13 cellular contexts compared by ENCODE assay signal in the genomic region with DNA sequence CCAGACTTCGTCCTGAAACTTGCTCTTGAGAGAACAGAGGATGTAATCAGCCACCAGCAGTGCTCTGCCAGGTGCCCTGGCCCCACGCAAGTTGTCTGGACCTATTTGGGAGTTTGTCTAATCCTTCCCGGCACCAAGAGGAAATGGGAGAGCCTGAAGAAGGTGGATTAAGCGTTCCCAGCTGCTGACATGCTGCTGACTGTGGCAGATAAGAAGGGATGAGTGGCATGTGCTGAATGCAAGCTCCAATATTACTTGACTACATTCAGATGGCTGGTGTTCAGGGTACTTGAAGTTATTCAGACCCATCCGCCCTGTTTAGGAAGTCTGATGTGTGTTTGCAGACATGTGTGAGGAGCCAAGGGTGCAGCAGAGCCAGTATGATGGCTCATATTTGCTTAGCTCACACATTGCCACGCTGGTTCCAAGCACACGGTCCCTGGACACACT.
DNase-seq lines count a peak whose midpoint lies in the region; ATAC-seq, FAIRE-seq and TF ChIP-seq lines count a peak whose summit lies in the region.
"Had no signal": no experiment of that assay in that cellular context is flagged by ENCODE, and none has a peak within 500 bp of the region (broad histone marks: within the 10 kb centered on the region; RNA-seq: fewer than 3 reads in every experiment).

No MANE protein-coding gene starts in this region.

- intact Hi-C loops in endothelial cell of umbilical vein (cut with micrococcal nuclease) = no loop called here
- intact Hi-C loops in ascending aorta (cut with DNase I) = no loop called here

- TF ChIP-seq POLR2A in endothelial cell of umbilical vein (IDR thresholded peaks at IDR 0.05; ENCODE audit: low read depth, low read length) = no peak

- CTCF ChIA-PET in endothelial cell of umbilical vein (lab: Charles Lee) = no interaction called here

- dilution Hi-C loops in endothelial cell of umbilical vein (cut with MboI; ENCODE audit: extremely low pct_ligation_motif_present, low sequenced_read_pairs) = no loop called here

- no peak for TF ChIP-seq CTCF in endothelial cell of umbilical vein (IDR thresholded peaks at IDR 0.05; ENCODE audit: extremely low read depth in 1 of 2, insufficient read depth in 1 of 2, low read depth in 1 of 2, low read length in 2 of 2)
- TF ChIP-seq CTCF in ascending aorta (IDR thresholded peaks at IDR 0.05) = no peak

- H3K9me3 ChIP-seq in endothelial cell of umbilical vein (replicated peaks; ENCODE audit: control insufficient read depth, insufficient read depth, low read length) = no peaks in the 10 kb centered on the region
- H3K9me3 ChIP-seq in mesodermal cell (ENCODE audit: control insufficient read depth, low read length) = no peaks in the 10 kb centered on the region
- H3K9me3 ChIP-seq in ascending aorta = no peaks in the 10 kb centered on the region

- no peaks in the 10 kb centered on the region for H4K20me1 ChIP-seq in endothelial cell of umbilical vein (replicated peaks; ENCODE audit: control insufficient read depth, extremely low read depth, insufficient read depth, low read length)

- no peak overlapping the region for H2AFZ ChIP-seq in endothelial cell of umbilical vein (ENCODE audit: low read depth, low read length)

- no peak overlapping the region for H3K4me2 ChIP-seq in endothelial cell of umbilical vein (ENCODE audit: insufficient read depth, low read length)

- WGBS in mesodermal cell (ENCODE audit: insufficient coverage in 2 of 2), 2 experiments = 66 to 85% methylated on average over 3 to 4 of the region's 7 CpGs

- no peaks in the 10 kb centered on the region for H3K36me3 ChIP-seq in endothelial cell of umbilical vein (ENCODE audit: control insufficient read depth in 2 of 2, extremely low read depth in 1 of 2, insufficient read depth in 2 of 2, low read length in 2 of 2)
- no peaks in the 10 kb centered on the region for H3K36me3 ChIP-seq in mesodermal cell (ENCODE audit: control insufficient read depth, insufficient read depth, low read length)
- no peaks in the 10 kb centered on the region for H3K36me3 ChIP-seq in ascending aorta

- FAIRE-seq in endothelial cell of umbilical vein (lab: Jason Lieb, UNC) = no peak
- FAIRE-seq: GM19239 had no signal

- peaks cover 0 to 2% of the 10 kb centered on the region in 2 experiments for H3K27me3 ChIP-seq in endothelial cell of umbilical vein (ENCODE audit: control insufficient read depth in 2 of 2, insufficient read depth in 2 of 2, low read length in 2 of 2)
- no peaks in the 10 kb centered on the region for H3K27me3 ChIP-seq in ascending aorta

- DNase-seq in D341Med (ENCODE audit: low spot score) = peak; percentile 50
- DNase-seq in NCI-H69 (lab: John Stamatoyannopoulos, UW) = peak; percentile 44
- peak; percentile 51 for DNase-seq in endothelial cell of umbilical vein (ENCODE audit: low read depth, low spot score)
- DNase-seq in ascending aorta (ENCODE audit: low spot score in 2 of 2) = no peak
- no peak for DNase-seq in HK-2 (ENCODE audit: unreplicated experiment)
- no peak for DNase-seq in NCI-H2227 treated with DMSO at 0.1 percent for 48 hours (lab: John Stamatoyannopoulos, UW)
- DNase-seq: activated CD4-positive, alpha-beta T cell treated with anti-CD3 and anti-CD28 coated beads for 1 hour; activated T-cell treated with anti-CD3 and anti-CD28 coated beads, Interleukin-2, amount 50 U/mL, for 1 hour; anterior cingulate cortex; head of caudate nucleus had no signal

- POLR2A ChIA-PET in endothelial cell of umbilical vein (lab: Charles Lee) = no interaction called here

- H3K4me3 ChIP-seq in endothelial cell of umbilical vein (replicated peaks in 1 of 3; ENCODE audit: insufficient read depth in 1 of 3, low read depth in 1 of 3, low read length in 3 of 3) = no peak overlapping the region
- no peak overlapping the region for H3K4me3 ChIP-seq in mesodermal cell (ENCODE audit: extremely low read depth, insufficient read depth, low read length, poor library complexity, severe bottlenecking)
- H3K4me3 ChIP-seq in ascending aorta = no peak overlapping the region

- no peaks in the 10 kb centered on the region for H3K79me2 ChIP-seq in endothelial cell of umbilical vein (ENCODE audit: control insufficient read depth, insufficient read depth, low read length)

- no peak for ATAC-seq in HG02840 (IDR thresholded peaks at IDR 0.05; ENCODE audit: low FRiP score, unreplicated experiment)

- no peak overlapping the region for H3K9ac ChIP-seq in endothelial cell of umbilical vein (replicated peaks; ENCODE audit: extremely low read depth, insufficient read depth, low read length)

- H3K9me1 ChIP-seq in endothelial cell of umbilical vein (replicated peaks; ENCODE audit: control insufficient read depth, extremely low read depth, insufficient read depth, low read length) = no peaks in the 10 kb centered on the region

- H3K27ac ChIP-seq in endothelial cell of umbilical vein (ENCODE audit: insufficient read depth, low read depth, low read length) (no peak overlapping the region), mesodermal cell (ENCODE audit: low read depth, low read length, severe bottlenecking) (peak overlapping the region; percentile 62), ascending aorta (no peak overlapping the region)

- H3K4me1 ChIP-seq in endothelial cell of umbilical vein (ENCODE audit: control insufficient read depth, extremely low read depth, insufficient read depth, low read length) (no peaks in the 10 kb centered on the region), mesodermal cell (ENCODE audit: control insufficient read depth, insufficient read depth, low read length, poor library complexity, severe bottlenecking) (peaks cover 22% of the 10 kb centered on the region), ascending aorta (no peaks in the 10 kb centered on the region)

- BruUV-seq in endothelial cell of umbilical vein (replicated peaks; lab: Mats Ljungman, UMichigan) = no TSS peak

TF ChIP-seq in endothelial cell of umbilical vein, 7 proteins besides CTCF, POLR2A, EP300 and RAD21:
- no peak for TF ChIP-seq POLR2AphosphoS5 (IDR thresholded peaks at IDR 0.05; ENCODE audit: insufficient read depth, low read depth, low read length)
- TF ChIP-seq GATA2 (IDR thresholded peaks at IDR 0.05; ENCODE audit: insufficient read depth, insufficient read length, low read depth, low read length) = no peak
- no peak for TF ChIP-seq JUN (IDR thresholded peaks at IDR 0.05; ENCODE audit: borderline replicate concordance, insufficient read depth, insufficient read length, low read depth)
- no peak for TF ChIP-seq MAX (IDR thresholded peaks at IDR 0.05; ENCODE audit: insufficient read depth, insufficient read length)
- no peak for TF ChIP-seq EZH2 (IDR thresholded peaks at IDR 0.05; ENCODE audit: borderline replicate concordance, low read depth, low read length, severe bottlenecking)
- TF ChIP-seq MYC (IDR thresholded peaks at IDR 0.05; ENCODE audit: low read depth, low read length) = no peak
- TF ChIP-seq FOS (IDR thresholded peaks at IDR 0.05; ENCODE audit: borderline replicate concordance, insufficient read depth, low read length) = no peak

Comparison
In these comparisons a context has a peak if more than half of its experiments do, and no peak if none do; other contexts are left out.
1. DNase-seq: peak in D341Med (single experiment), NCI-H69 (single experiment) and endothelial cell of umbilical vein (single experiment); none in ascending aorta (0 of 2), HK-2 (single experiment) and NCI-H2227 treated with DMSO at 0.1 percent for 48 hours (single experiment).